In the genomic region with DNA sequence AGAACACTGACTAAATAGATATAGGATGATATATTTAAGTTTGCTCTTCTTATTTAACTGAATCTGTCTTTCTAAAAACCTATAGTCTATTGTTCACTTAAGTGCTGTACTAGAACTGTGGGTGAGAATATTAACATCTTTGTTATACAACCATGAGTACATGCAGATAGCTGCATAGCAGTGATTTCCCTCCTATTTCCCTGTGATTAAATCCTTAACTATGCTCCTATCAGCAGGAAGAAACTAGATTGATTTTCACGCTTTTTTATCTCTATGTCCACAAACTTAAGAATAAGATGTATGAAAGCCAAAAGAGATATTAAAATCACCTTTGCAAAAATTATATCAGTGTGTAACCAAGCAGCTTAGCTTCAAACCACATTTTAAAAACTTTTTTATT, we compare ENCODE assay signal across 20 cellular contexts. TPM values are rescaled to one million over a fixed set of nuclear protein-coding genes. Genes with fewer than 3 reads are reported as not detected.
DNase-seq lines count a peak whose midpoint lies in the region; ATAC-seq, FAIRE-seq and TF ChIP-seq lines count a peak whose summit lies in the region.
"Had no signal": no experiment of that assay in that cellular context is flagged by ENCODE, and none has a peak within 500 bp of the region (broad histone marks: within the 10 kb centered on the region; RNA-seq: fewer than 3 reads in every experiment).

No MANE protein-coding gene starts in this region.

- H3K4me1 Mint-ChIP-seq in activated T-cell treated with anti-CD3 and anti-CD28 coated beads, Interleukin-2, amount 50 U/mL, for 24 hours (ENCODE audit: low read depth), result no peaks in the 10 kb centered on the region
- H3K4me1 Mint-ChIP-seq: CD8-positive, alpha-beta memory T cell had no signal

- H4K8ac ChIP-seq in trophoblast cell (ENCODE audit: low read depth, low read length), result no peak overlapping the region

- H3K27ac ChIP-seq in 22Rv1 (peak overlapping the region; percentile 36; the same call in 1 of the 2 replicates), kidney (ENCODE audit: low read depth in 2 of 2, low read length in 2 of 2) (peak overlapping the region; percentile 54 to 61), trophoblast cell (ENCODE audit: low read depth, low read length) (no peak overlapping the region), aorta (ENCODE audit: low read depth in 1 of 2, low read length in 2 of 2) (no peak overlapping the region)
- H3K27ac ChIP-seq: BLaER1 treated with 17β-estradiol and CSF1 and Interleukin-3, amounts not matched to agents 10 nM and 100 nM had no signal

- H4K12ac ChIP-seq in trophoblast cell (ENCODE audit: low read depth, low read length), result no peak overlapping the region

- no peak overlapping the region for H3K14ac ChIP-seq in trophoblast cell (ENCODE audit: low read length)

- no peak overlapping the region for H2BK12ac ChIP-seq in trophoblast cell (ENCODE audit: low read length)

- H3K79me1 ChIP-seq in trophoblast cell (ENCODE audit: low read length), result no peaks in the 10 kb centered on the region

- TF ChIP-seq CTCF in 22Rv1 (IDR thresholded peaks at IDR 0.05) (no peak), kidney (IDR thresholded peaks at IDR 0.05; ENCODE audit: borderline replicate concordance, extremely low read depth, insufficient read depth) (no peak), mucosa of descending colon (IDR thresholded peaks at IDR 0.05) (no peak)

- peaks cover 1% of the 10 kb centered on the region for H3K9me3 Mint-ChIP-seq in activated T-cell treated with anti-CD3 and anti-CD28 coated beads, Interleukin-2, amount 50 U/mL, for 24 hours

- DNase-seq in RCC 7860 (ENCODE audit: low spot score) (peak; percentile 10), kidney (no peak), mucosa of descending colon (no peak), trophoblast cell (no peak), aorta (no peak), HCEC 1CT (no peak)
- no peak for DNase-seq in activated T-cell treated with anti-CD3 and anti-CD28 coated beads, Interleukin-2, amount 50 U/mL, for 24 hours
- DNase-seq: CD8-positive, alpha-beta memory T cell; DMS 273 treated with DMSO at 0.1 percent for 48 hours; NCI-H1436; NCI-H2081 treated with DMSO at 0.1 percent for 48 hours; NCI-H524 treated with DMSO at 0.1 percent for 48 hours; SHP77 treated with DMSO at 0.1 percent for 48 hours had no signal

- H2AK5ac ChIP-seq in trophoblast cell (ENCODE audit: low read length), result no peak overlapping the region

- no peak overlapping the region for H3K18ac ChIP-seq in trophoblast cell (ENCODE audit: low read length)

- no peak overlapping the region for H3K4me3 Mint-ChIP-seq in activated T-cell treated with anti-CD3 and anti-CD28 coated beads, Interleukin-2, amount 50 U/mL, for 24 hours
- H3K4me3 Mint-ChIP-seq: CD8-positive, alpha-beta memory T cell had no signal

- peaks cover 0 to 4% of the 10 kb centered on the region in 2 donors for H3K9me3 ChIP-seq in kidney (ENCODE audit: control insufficient read depth in 1 of 2, low read length in 2 of 2)
- H3K9me3 ChIP-seq in mucosa of descending colon, result peaks cover 6% of the 10 kb centered on the region
- H3K9me3 ChIP-seq in trophoblast cell (ENCODE audit: insufficient read depth, low read depth, low read length), result no peaks in the 10 kb centered on the region
- H3K9me3 ChIP-seq in aorta (ENCODE audit: control insufficient read depth, low read length), result no peaks in the 10 kb centered on the region
- H3K9me3 ChIP-seq: BLaER1 treated with 17β-estradiol and CSF1 and Interleukin-3, amounts not matched to agents 10 nM and 100 nM had no signal

- H3K4me1 ChIP-seq in kidney (ENCODE audit: control insufficient read depth in 1 of 2, insufficient read depth in 1 of 2, low read depth in 1 of 2, low read length in 2 of 2) (peaks cover 0 to 12% of the 10 kb centered on the region in 2 donors), mucosa of descending colon (ENCODE audit: low read depth) (peaks cover 7% of the 10 kb centered on the region), trophoblast cell (ENCODE audit: control insufficient read depth in 1 of 2, insufficient read depth in 2 of 2, low read length in 2 of 2) (no peaks in the 10 kb centered on the region), aorta (ENCODE audit: control insufficient read depth in 1 of 2, insufficient read depth in 2 of 2, low read length in 2 of 2) (no peaks in the 10 kb centered on the region)
- H3K4me1 ChIP-seq: BLaER1 treated with 17β-estradiol and CSF1 and Interleukin-3, amounts not matched to agents 10 nM and 100 nM had no signal

- no peak overlapping the region for H4K91ac ChIP-seq in trophoblast cell (ENCODE audit: low read depth, low read length)

- no peaks in the 10 kb centered on the region for H3K36me3 Mint-ChIP-seq in activated T-cell treated with anti-CD3 and anti-CD28 coated beads, Interleukin-2, amount 50 U/mL, for 24 hours (ENCODE audit: low read depth)
- H3K36me3 Mint-ChIP-seq: CD8-positive, alpha-beta memory T cell had no signal

- H3K4ac ChIP-seq in trophoblast cell (ENCODE audit: low read depth, low read length), result no peak overlapping the region

- FAIRE-seq in RCC 7860 (lab: Jason Lieb, UNC), result peak; percentile 49
- no peak for FAIRE-seq in kidney (lab: Jason Lieb, UNC)
- FAIRE-seq: A204.1, GM12892 had no signal

- no peak overlapping the region for H2BK120ac ChIP-seq in trophoblast cell (ENCODE audit: insufficient read depth, low read length, poor library complexity)

- intact Hi-C loops in kidney (cut with DNase I) (no loop called here), mucosa of descending colon (cut with DNase I, micrococcal nuclease) (no loop called here), aorta (cut with DNase I) (loop anchor here in 1 of 2 donors (1.0 kb wide), 1 partner anchor 34 kb away; no protein-coding TSS in a partner anchor)

- H3K36me3 ChIP-seq in kidney (ENCODE audit: control insufficient read depth in 1 of 2, insufficient read depth in 2 of 2, low read length in 2 of 2) (no peaks in the 10 kb centered on the region), mucosa of descending colon (ENCODE audit: low read depth) (no peaks in the 10 kb centered on the region), trophoblast cell (ENCODE audit: control insufficient read depth in 1 of 2, insufficient read depth in 2 of 2, low read length in 2 of 2) (peaks cover 0 to 2% of the 10 kb centered on the region in 2 experiments), aorta (ENCODE audit: control insufficient read depth in 1 of 2, insufficient read depth in 2 of 2, low read length in 1 of 2) (no peaks in the 10 kb centered on the region)
- H3K36me3 ChIP-seq: BLaER1 treated with 17β-estradiol and CSF1 and Interleukin-3, amounts not matched to agents 10 nM and 100 nM had no signal

- ATAC-seq in mucosa of descending colon, result peak; percentile 33
- ATAC-seq in aorta (ENCODE audit: low FRiP score), result no peak

- no peaks in the 10 kb centered on the region for H3K79me2 ChIP-seq in trophoblast cell (ENCODE audit: control insufficient read depth, insufficient read depth, low read length, poor library complexity)

- H3K27me3 ChIP-seq in trophoblast cell (ENCODE audit: insufficient read depth, low read length) (no peaks in the 10 kb centered on the region), aorta (ENCODE audit: control insufficient read depth in 1 of 2, insufficient read depth in 2 of 2, low read length in 1 of 2) (no peaks in the 10 kb centered on the region)
- H3K27me3 ChIP-seq: BLaER1 treated with 17β-estradiol and CSF1 and Interleukin-3, amounts not matched to agents 10 nM and 100 nM had no signal

- no peak overlapping the region for H3K4me2 ChIP-seq in trophoblast cell (ENCODE audit: low read length)
- H3K4me2 ChIP-seq: BLaER1 treated with 17β-estradiol and CSF1 and Interleukin-3, amounts not matched to agents 10 nM and 100 nM had no signal

- H3K9ac ChIP-seq in kidney (ENCODE audit: low read length in 2 of 2) (peak overlapping the region in 1 of 2 donors; percentile 6), trophoblast cell (ENCODE audit: low read length) (no peak overlapping the region)
- H3K9ac ChIP-seq: BLaER1 treated with 17β-estradiol and CSF1 and Interleukin-3, amounts not matched to agents 10 nM and 100 nM had no signal

- no peak overlapping the region for H3K27ac Mint-ChIP-seq in activated T-cell treated with anti-CD3 and anti-CD28 coated beads, Interleukin-2, amount 50 U/mL, for 24 hours
- H3K27ac Mint-ChIP-seq: CD8-positive, alpha-beta memory T cell had no signal

- H3K23ac ChIP-seq in trophoblast cell (ENCODE audit: low read length), result no peak overlapping the region

- peak overlapping the region in 1 of 2 donors; percentile 11 for H3K4me3 ChIP-seq in kidney (ENCODE audit: low read length in 2 of 2)
- H3K4me3 ChIP-seq in mucosa of descending colon, result no peak overlapping the region
- no peak overlapping the region for H3K4me3 ChIP-seq in trophoblast cell (ENCODE audit: low read depth, low read length)
- H3K4me3 ChIP-seq in aorta (ENCODE audit: low read length in 2 of 2), result no peak overlapping the region
- H3K4me3 ChIP-seq: BLaER1 treated with 17β-estradiol and CSF1 and Interleukin-3, amounts not matched to agents 10 nM and 100 nM had no signal

- no CpG with 5 or more reads among the region's 1 CpG for WGBS in trophoblast cell (ENCODE audit: extremely low coverage, insufficient coverage, insufficient read length)
- WGBS in aorta, 2 donors, result 19 to 21% methylated on average over 1 of the region's 1 CpG

- H2AFZ ChIP-seq in trophoblast cell (ENCODE audit: insufficient read depth, low read length, poor library complexity), result no peak overlapping the region

- no peak overlapping the region for H2BK5ac ChIP-seq in trophoblast cell (ENCODE audit: low read depth, low read length, poor library complexity)

- no peaks in the 10 kb centered on the region for H3K27me3 Mint-ChIP-seq in activated T-cell treated with anti-CD3 and anti-CD28 coated beads, Interleukin-2, amount 50 U/mL, for 24 hours
- H3K27me3 Mint-ChIP-seq: CD8-positive, alpha-beta memory T cell had no signal

RNA-seq across cellular contexts. Expression of a gene that starts 11.3 kb away (rescaled TPM):
- total RNA-seq in kidney (57.7 TPM), mucosa of descending colon (100 to 1,000 TPM in 1 of 3 donors, 10 to 100 TPM in 2; 37.5 to 119 (median 71.9) TPM), aorta (not detected)
- polyA plus RNA-seq in kidney (ENCODE audit: insufficient read depth, low read depth, low replicate concordance) (27.1 TPM), aorta (10 to 100 TPM in 1 of 2 donors, not detected in 1; 13.5 TPM)
- polyA plus RNA-seq in trophoblast cell (2013), result not detected in 2 replicates
- total RNA-seq: CD8-positive, alpha-beta memory T cell; Daoy; H1; RPMI7951 had no signal
- polyA plus RNA-seq: CD8-positive, alpha-beta memory T cell; H1 had no signal

Comparison
In these comparisons a context has a peak if more than half of its experiments do, and no peak if none do; other contexts are left out.
1. H3K27ac ChIP-seq: peak in 22Rv1 (single experiment) and kidney (2 of 2); none in trophoblast cell (single experiment) and aorta (0 of 2).
2. RNA of a gene that starts 11.3 kb away (total RNA-seq): 37.5 to 119 TPM in mucosa of descending colon and 57.7 TPM in kidney (single experiment); not detected in aorta; every median in the first group is over 10 times any median in the second.